Comparison of ENCODE assay signal across 12 cellular contexts in the genomic region with DNA sequence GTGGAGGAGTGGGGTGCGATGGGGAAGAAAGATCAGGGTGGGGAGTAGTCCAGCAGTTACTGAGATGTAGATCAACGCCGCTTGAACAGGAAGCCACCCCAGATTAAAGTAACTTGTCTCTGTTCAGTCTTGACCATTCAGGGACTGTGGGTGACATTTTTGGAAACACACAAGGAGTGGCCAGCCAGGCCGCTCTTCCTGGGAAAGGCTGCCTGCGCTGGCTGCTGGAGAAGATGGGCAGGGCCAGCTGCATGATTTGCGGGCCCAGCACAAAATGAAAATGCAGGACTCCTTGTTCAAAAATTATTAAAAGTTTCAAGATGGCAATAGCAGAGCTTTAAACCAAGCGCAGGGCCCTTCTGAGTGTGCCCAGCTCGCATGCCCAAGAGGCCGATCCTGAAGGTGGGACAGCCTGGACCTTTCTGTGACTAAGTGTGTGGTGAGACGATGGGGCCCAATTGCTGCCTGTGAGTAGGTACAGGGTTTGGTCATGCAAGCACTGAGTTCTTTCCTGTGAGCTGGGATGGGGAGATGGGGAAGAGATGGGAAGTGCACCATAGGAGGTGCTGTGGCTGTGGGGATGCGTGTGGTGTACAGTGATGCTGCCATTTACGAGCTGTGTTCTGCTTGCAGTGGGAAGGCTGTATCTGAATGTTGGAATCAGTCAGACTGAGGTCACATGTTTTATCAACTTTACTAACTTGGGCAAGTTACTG. TPM values are rescaled to one million over a fixed set of nuclear protein-coding genes. Genes with fewer than 3 reads are reported as not detected.
DNase-seq lines count a peak whose midpoint lies in the region; ATAC-seq and TF ChIP-seq lines count a peak whose summit lies in the region.
"Had no signal": no experiment of that assay in that cellular context is flagged by ENCODE, and none has a peak within 500 bp of the region (broad histone marks: within the 10 kb centered on the region; RNA-seq: fewer than 3 reads in every experiment).

No MANE protein-coding gene starts in this region.

- no peak overlapping the region for H3K4me3 ChIP-seq in fibroblast of the aortic adventitia (ENCODE audit: low read depth, low read length)
- H3K4me3 ChIP-seq: SJSA1, skin epidermis had no signal

- peak; percentile 17 for TF ChIP-seq CTCF in fibroblast of the aortic adventitia (IDR thresholded peaks at IDR 0.05; ENCODE audit: insufficient read depth, low read length)

- DNase-seq in ELR (ENCODE audit: low read depth) (peak; percentile 13), M059J (ENCODE audit: low read depth) (peak; percentile 7), fibroblast of the aortic adventitia (ENCODE audit: low read depth) (no peak), sciatic nerve (ENCODE audit: low spot score) (no peak), kidney glomerular epithelial cell (lab: John Stamatoyannopoulos, UW) (no peak), GDM1 (lab: John Stamatoyannopoulos, UW) (no peak)
- DNase-seq: activated B cell treated with CpG ODN at 0.5 μM for 24 hours, amniotic stem cell, DMS79 treated with DMSO at 0.1 percent for 48 hours had no signal

- ATAC-seq in sciatic nerve (peak; percentile 60), GM21367 (IDR thresholded peaks at IDR 0.05; ENCODE audit: unreplicated experiment) (no peak)

- intact Hi-C loops in sciatic nerve (cut with DNase I), result no loop called here

RNA-seq across cellular contexts. Expression of a gene that starts 51.3 kb away (rescaled TPM):
- 0.39 and 1.3 TPM in 2 replicates for total RNA-seq in M059J (2014; rRNA removed; shearing (Covaris generic))
- 3.4 and 11.5 TPM in 2 replicates for total RNA-seq in fibroblast of the aortic adventitia (ENCODE audit: low replicate concordance)
- total RNA-seq in sciatic nerve, result 61.9 TPM
- total RNA-seq: activated B cell treated with CpG ODN at 0.5 μM for 24 hours had no signal

Comparison
In these comparisons a context has a peak if more than half of its experiments do, and no peak if none do; other contexts are left out.
1. DNase-seq: peak in ELR (single experiment) and M059J (single experiment); none in fibroblast of the aortic adventitia (single experiment), sciatic nerve (single experiment), kidney glomerular epithelial cell (single experiment) and GDM1 (single experiment).